ENCODE assay signal across 22 cellular contexts in genomic region chr22:33109532-33110148, GRCh38. TPM values are rescaled to one million over a fixed set of nuclear protein-coding genes. Genes with fewer than 3 reads are reported as not detected.
"Had no signal": no experiment of that assay in that cellular context is flagged by ENCODE, and none has a peak within 500 bp of the region (broad histone marks: within the 10 kb centered on the region; RNA-seq: fewer than 3 reads in every experiment).

No MANE protein-coding gene starts in this region.

- H3K4me1 ChIP-seq: ascending aorta, colonic mucosa, esophagus muscularis mucosa, gastrocnemius medialis, heart left ventricle, lower lobe of right lung, right lobe of liver, tibial nerve had no signal

- H3K9me3 ChIP-seq: adrenal gland, ascending aorta, colonic mucosa, esophagus muscularis mucosa, gastrocnemius medialis, heart left ventricle, lower lobe of right lung, right lobe of liver, suprapubic skin, tibial nerve had no signal

- H3K4me3 ChIP-seq: adrenal gland, ascending aorta, colonic mucosa, esophagus muscularis mucosa, gastrocnemius medialis, heart left ventricle, lower lobe of right lung, right lobe of liver, skin epidermis, suprapubic skin, tibial nerve had no signal

- H3K27me3 ChIP-seq: adrenal gland, ascending aorta, colonic mucosa, gastrocnemius medialis, right lobe of liver, tibial nerve had no signal

- H3K36me3 ChIP-seq: adrenal gland, ascending aorta, colonic mucosa, esophagus muscularis mucosa, gastrocnemius medialis, heart left ventricle, lower lobe of right lung, right lobe of liver, suprapubic skin, tibial nerve had no signal

- DNase-seq: activated B cell treated with CpG ODN at 0.5 μM for 24 hours; activated CD4-positive, alpha-beta T cell treated with anti-CD3 and anti-CD28 coated beads for 36 hours; activated CD4-positive, alpha-beta T cell treated with anti-CD3 and anti-CD28 coated beads, Interleukin-2, amount 50 U/mL, for 4 hours; activated CD8-positive, alpha-beta memory T cell treated with anti-CD3 and anti-CD28 coated beads for 24 hours; activated CD8-positive, alpha-beta memory T cell treated with anti-CD3 and anti-CD28 coated beads, Interleukin-2, amount 50 U/mL, for 4 hours; activated T-cell treated with anti-CD3 and anti-CD28 coated beads, Interleukin-2, amount 50 U/mL, for 24 hours; central memory CD4-positive, alpha-beta T cell; colonic mucosa; gastrocnemius medialis; heart left ventricle; lower lobe of right lung; naive B cell; right lobe of liver; stimulated activated CD4-positive, alpha-beta T cell treated with anti-CD3 and anti-CD28 coated beads, Interleukin-2, amount 100 ng/mL, for 24 hours; stimulated activated naive CD8-positive, alpha-beta T cell treated with anti-CD3 and anti-CD28 coated beads, Interleukin-15, amount 100 ng/mL, for 72 hours had no signal

- H3K27ac ChIP-seq: ascending aorta, colonic mucosa, esophagus muscularis mucosa, gastrocnemius medialis, heart left ventricle, lower lobe of right lung, right lobe of liver, skin epidermis, suprapubic skin, tibial nerve had no signal

RNA-seq across cellular contexts. Expression of gene SYN3, which starts 51.5 kb away (rescaled TPM):
- total RNA-seq: activated CD4-positive, alpha-beta T cell treated with anti-CD3 and anti-CD28 coated beads for 36 hours; activated T-helper 17 cell treated with anti-CD3 and anti-CD28 coated beads, Interleukin-2, amount 50 U/mL, for 72 hours; ascending aorta had no signal
